Comparison of ENCODE assay signal across 12 cellular contexts in genomic region chr19:17757125-17757524, GRCh38. TPM values are rescaled to one million over a fixed set of nuclear protein-coding genes. Genes with fewer than 3 reads are reported as not detected.
DNase-seq lines count a peak whose midpoint lies in the region; ATAC-seq and TF ChIP-seq lines count a peak whose summit lies in the region.
"Had no signal": no experiment of that assay in that cellular context is flagged by ENCODE, and none has a peak within 500 bp of the region (broad histone marks: within the 10 kb centered on the region; RNA-seq: fewer than 3 reads in every experiment).

No MANE protein-coding gene starts in this region.

- H3K36me3 Mint-ChIP-seq in brain, result peaks cover 45% of the 10 kb centered on the region
- H3K36me3 Mint-ChIP-seq in stimulated activated effector memory CD8-positive, alpha-beta T cell treated with anti-CD3 and anti-CD28 coated beads, Interleukin-12 subunit alpha, Interleukin-12 subunit beta, amount 100 ng/mL, for 72 hours, result peaks cover 71% of the 10 kb centered on the region
- H3K36me3 Mint-ChIP-seq in naive thymus-derived CD8-positive, alpha-beta T cell, result peaks cover 0 to 74% (median 15%) of the 10 kb centered on the region in 3 donors

- peaks cover 0 to 11% (median 7%) of the 10 kb centered on the region in 5 experiments for H3K9me3 Mint-ChIP-seq in brain
- H3K9me3 Mint-ChIP-seq in stimulated activated effector memory CD8-positive, alpha-beta T cell treated with anti-CD3 and anti-CD28 coated beads, Interleukin-12 subunit alpha, Interleukin-12 subunit beta, amount 100 ng/mL, for 72 hours, result no peaks in the 10 kb centered on the region
- H3K9me3 Mint-ChIP-seq in naive thymus-derived CD8-positive, alpha-beta T cell, result no peaks in the 10 kb centered on the region
- H3K9me3 Mint-ChIP-seq: CD8-positive, alpha-beta T cell had no signal

- H3K4me1 Mint-ChIP-seq in brain, result peaks cover 47% of the 10 kb centered on the region
- H3K4me1 Mint-ChIP-seq in stimulated activated effector memory CD8-positive, alpha-beta T cell treated with anti-CD3 and anti-CD28 coated beads, Interleukin-12 subunit alpha, Interleukin-12 subunit beta, amount 100 ng/mL, for 72 hours, result peaks cover 33% of the 10 kb centered on the region
- peaks cover 18 to 52% (median 41%) of the 10 kb centered on the region in 4 donors for H3K4me1 Mint-ChIP-seq in naive thymus-derived CD8-positive, alpha-beta T cell

- H3K4me1 ChIP-seq in left lung, result peaks cover 0 to 29% of the 10 kb centered on the region in 2 donors

- no peaks in the 10 kb centered on the region for H3K27me3 ChIP-seq in left lung

- peak overlapping the region in 2 of 5 experiments; percentile 42 to 51 for H3K4me3 Mint-ChIP-seq in brain
- H3K4me3 Mint-ChIP-seq in stimulated activated effector memory CD8-positive, alpha-beta T cell treated with anti-CD3 and anti-CD28 coated beads, Interleukin-12 subunit alpha, Interleukin-12 subunit beta, amount 100 ng/mL, for 72 hours, result no peak overlapping the region
- H3K4me3 Mint-ChIP-seq in naive thymus-derived CD8-positive, alpha-beta T cell, result no peak overlapping the region
- H3K4me3 Mint-ChIP-seq: CD8-positive, alpha-beta T cell had no signal

- H3K27ac Mint-ChIP-seq in brain, result peak overlapping the region in 4 of 5 experiments; percentile 85 to 96 (median 92)
- no peak overlapping the region for H3K27ac Mint-ChIP-seq in stimulated activated effector memory CD8-positive, alpha-beta T cell treated with anti-CD3 and anti-CD28 coated beads, Interleukin-12 subunit alpha, Interleukin-12 subunit beta, amount 100 ng/mL, for 72 hours
- H3K27ac Mint-ChIP-seq in naive thymus-derived CD8-positive, alpha-beta T cell, result peak overlapping the region in 1 of 10 donors; percentile 67
- H3K27ac Mint-ChIP-seq: CD8-positive, alpha-beta T cell had no signal

- DNase-seq in AG08395 (ENCODE audit: low spot score) (peak; percentile 64), M059J (ENCODE audit: low read depth) (peak; percentile 71), left lung (peak in 1 of 2 donors; percentile 83)
- DNase-seq in stimulated activated effector memory CD8-positive, alpha-beta T cell treated with anti-CD3 and anti-CD28 coated beads, Interleukin-12 subunit alpha, Interleukin-12 subunit beta, amount 100 ng/mL, for 72 hours (ENCODE audit: low spot score in 2 of 2), result no peak
- DNase-seq in naive thymus-derived CD8-positive, alpha-beta T cell, result no peak
- DNase-seq: CD8-positive, alpha-beta T cell; stimulated activated CD4-positive, alpha-beta T cell treated with anti-CD3 and anti-CD28 coated beads, Interleukin-12 subunit alpha, Interleukin-12 subunit beta, amount 100 ng/mL, for 4 hours had no signal

- TF ChIP-seq CTCF in brain (conservative IDR thresholded peaks at IDR 0.05) (no peak), left lung (IDR thresholded peaks at IDR 0.05) (no peak)

- intact Hi-C loops in left lung (cut with DNase I), result no loop called here

- H3K4me3 ChIP-seq in left lung, result no peak overlapping the region

- POLR2A ChIA-PET in naive thymus-derived CD8-positive, alpha-beta T cell (lab: Charles Lee), result interaction anchor here (0.7 to 1.7 kb wide), 2 partner anchors 11 to 1102 kb away, joined by 5 to 7 read pairs; no protein-coding TSS in a partner anchor

- no peak overlapping the region for H3K27ac ChIP-seq in left lung
- H3K27ac ChIP-seq: epithelial cell of prostate, VCaP had no signal

- H3K9me3 ChIP-seq in left lung, result no peaks in the 10 kb centered on the region

- H3K36me3 ChIP-seq in left lung, result no peaks in the 10 kb centered on the region

- H3K27me3 Mint-ChIP-seq in brain, result peaks cover 2% of the 10 kb centered on the region
- no peaks in the 10 kb centered on the region for H3K27me3 Mint-ChIP-seq in naive thymus-derived CD8-positive, alpha-beta T cell

- ATAC-seq in left lung (peak; percentile 72), GM21423 (IDR thresholded peaks at IDR 0.05; ENCODE audit: unreplicated experiment) (no peak), GM21390 (IDR thresholded peaks at IDR 0.05; ENCODE audit: unreplicated experiment) (no peak)
- no peak for ATAC-seq in stimulated activated effector memory CD8-positive, alpha-beta T cell treated with anti-CD3 and anti-CD28 coated beads, Interleukin-12 subunit alpha, Interleukin-12 subunit beta, amount 100 ng/mL, for 72 hours
- ATAC-seq in naive thymus-derived CD8-positive, alpha-beta T cell, result no peak
- ATAC-seq: CD8-positive, alpha-beta T cell had no signal

RNA-seq across cellular contexts. Expression of gene FCHO1, which starts 5.8 kb away (rescaled TPM):
- 0.20 and 2.1 TPM in 2 replicates for total RNA-seq in M059J (2014; rRNA removed; shearing (Covaris generic))
- polyA plus RNA-seq in brain (ENCODE audit: insufficient read depth, low read depth, low replicate concordance), result 18.4 TPM
- 10 to 100 TPM in 1 of 2 donors, 1 to 10 TPM in 1; 3.0 to 12.7 TPM for total RNA-seq in left lung
- 10 to 100 TPM; 94.1 to 99.7 TPM for total RNA-seq in naive thymus-derived CD8-positive, alpha-beta T cell
- polyA plus RNA-seq in naive thymus-derived CD8-positive, alpha-beta T cell, result 10 to 100 TPM; 11.2 to 31.8 (median 16.4) TPM

RNA-seq across cellular contexts. Expression of gene B3GNT3, which starts 37.8 kb away (rescaled TPM):
- total RNA-seq in M059J (2014; rRNA removed; shearing (Covaris generic)), result 0.20 TPM in 1 of 2 replicates, not detected in the other
- polyA plus RNA-seq in brain (ENCODE audit: insufficient read depth, low read depth, low replicate concordance), result not detected
- 1 to 10 TPM; 2.1 to 5.2 TPM for total RNA-seq in left lung
- not detected for total RNA-seq in naive thymus-derived CD8-positive, alpha-beta T cell
- polyA plus RNA-seq in naive thymus-derived CD8-positive, alpha-beta T cell, result under 1 TPM in 2 of 3 donors, not detected in 1; 0.13 to 0.20 TPM
- total RNA-seq: CD8-positive, alpha-beta T cell had no signal

RNA-seq across cellular contexts. Expression of gene MAP1S, which starts 37.8 kb away (rescaled TPM):
- 16.8 and 17.0 TPM in 2 replicates for total RNA-seq in M059J (2014; rRNA removed; shearing (Covaris generic))
- 102 TPM for polyA plus RNA-seq in brain (ENCODE audit: insufficient read depth, low read depth, low replicate concordance)
- total RNA-seq in left lung, result 10 to 100 TPM; 65.1 to 82.2 TPM
- total RNA-seq in naive thymus-derived CD8-positive, alpha-beta T cell, result 10 to 100 TPM; 50.1 to 54.2 TPM
- 10 to 100 TPM; 13.8 to 40.0 (median 18.7) TPM for polyA plus RNA-seq in naive thymus-derived CD8-positive, alpha-beta T cell

Comparison
In these comparisons a context has a peak if more than half of its experiments do, and no peak if none do; other contexts are left out.
1. DNase-seq: peak in AG08395 (single experiment) and M059J (single experiment); none in stimulated activated effector memory CD8-positive, alpha-beta T cell treated with anti-CD3 and anti-CD28 coated beads, Interleukin-12 subunit alpha, Interleukin-12 subunit beta, amount 100 ng/mL, for 72 hours (0 of 2) and naive thymus-derived CD8-positive, alpha-beta T cell (0 of 10).
2. RNA of gene FCHO1, which starts 5.8 kb away (total RNA-seq): 94.1 to 99.7 TPM in naive thymus-derived CD8-positive, alpha-beta T cell; 3.0 to 12.7 TPM in left lung and 0.20 to 2.1 TPM in M059J; every median in the first group is over 4 times any median in the second.